ENCODE assay signal across 6 cellular contexts in the genomic region with DNA sequence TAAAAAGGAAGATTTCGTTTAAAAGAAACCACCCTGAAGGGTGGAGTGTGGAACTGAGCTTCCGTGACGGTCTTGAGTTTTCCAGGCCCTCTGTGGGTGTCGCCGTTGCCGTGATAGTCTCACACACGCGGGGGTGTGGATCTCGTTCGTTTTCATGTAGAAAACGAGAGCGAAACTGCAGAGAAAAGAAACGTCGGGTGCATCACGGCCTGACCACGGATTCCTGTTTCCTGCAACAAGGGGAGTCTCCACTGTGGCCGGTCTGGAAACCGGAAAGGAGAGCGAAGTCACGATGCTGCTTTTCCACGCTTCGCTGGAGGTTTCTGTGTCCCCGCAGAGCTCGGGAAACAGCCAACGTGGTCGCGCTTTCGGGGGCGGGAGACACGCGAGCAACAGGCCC. TPM values are rescaled to one million over a fixed set of nuclear protein-coding genes. Genes with fewer than 3 reads are reported as not detected.
"Had no signal": no experiment of that assay in that cellular context is flagged by ENCODE, and none has a peak within 500 bp of the region (broad histone marks: within the 10 kb centered on the region; RNA-seq: fewer than 3 reads in every experiment).

No MANE protein-coding gene starts in this region.

RNA-seq across cellular contexts. Expression of a gene that starts 4.1 kb away (rescaled TPM):
- total RNA-seq: activated CD4-positive, alpha-beta T cell treated with anti-CD3 and anti-CD28 coated beads, Interleukin-2, amount 10 ng/mL, durations not matched to agents 24 days and 14 days; activated naive CD8-positive, alpha-beta T cell treated with anti-CD3 and anti-CD28 coated beads for 36 hours; activated T-helper 2 cell treated with anti-CD3 and anti-CD28 coated beads, Interferon-gamma antibody, Interleukin-2, Interleukin-4, amounts not matched to agents 10 μg/mL and 5 μg/mL and 100 μg/mL, durations not matched to agents 14 hours and 24 hours and 36 hours; aorta; cardiac muscle cell; Right ventricle myocardium superior had no signal
- polyA plus RNA-seq: aorta, cardiac muscle cell had no signal

RNA-seq across cellular contexts. Expression of a gene that starts 57.2 kb away (rescaled TPM):
- total RNA-seq: cardiac muscle cell had no signal
